In genomic region chr13:75339635-75340374, GRCh38 we compare ENCODE assay signal across 1 cellular context.
A peak's percentile ranks its signal among the peaks of the same experiment; 100 is the strongest.
TF ChIP-seq lines count a peak whose summit lies in the region.

No MANE protein-coding gene starts in this region.

TF ChIP-seq in HepG2, 621 proteins besides CTCF, POLR2A, EP300 and RAD21 (continued from another document and continues in another):
- TF ChIP-seq ZNF280D (CRISPR knock-in tag; IDR thresholded peaks at IDR 0.05) (peak; percentile 70; the same call in 1 of the 2 replicates), SNAI1 (CRISPR knock-in tag; IDR thresholded peaks at IDR 0.05; ENCODE audit: borderline replicate concordance) (no peak), ZNF609 (CRISPR knock-in tag; IDR thresholded peaks at IDR 0.05; ENCODE audit: borderline replicate concordance) (peak; percentile 92), RBM39 (IDR thresholded peaks at IDR 0.05; ENCODE audit: low read depth, low read length, poor library complexity, severe bottlenecking) (no peak), JUN (CRISPR knock-in tag; IDR thresholded peaks at IDR 0.05) (peak; percentile 73), KAT2B (IDR thresholded peaks at IDR 0.05; ENCODE audit: borderline replicate concordance, low read depth, low read length) (peak; percentile 97), ZUFSP (CRISPR knock-in tag; IDR thresholded peaks at IDR 0.05; ENCODE audit: borderline replicate concordance) (no peak), ZKSCAN5 (CRISPR knock-in tag; IDR thresholded peaks at IDR 0.05) (peak; percentile 92), GFI1 (CRISPR knock-in tag; IDR thresholded peaks at IDR 0.05; ENCODE audit: borderline replicate concordance) (peak; percentile 95), HDAC1 (CRISPR knock-in tag; IDR thresholded peaks at IDR 0.05) (peak; percentile 75; the same call in 1 of the 2 replicates), SOX13 (IDR thresholded peaks at IDR 0.05) (peak; percentile 55; the same call in 1 of the 2 replicates), SOX13 (CRISPR knock-in tag; conservative IDR thresholded peaks at IDR 0.05 in 1 of 2, IDR thresholded peaks at IDR 0.05 in 1 of 2) (peak in 1 of 2 experiments; percentile 90; a peak in 2 of 4 replicates), CHD2 (IDR thresholded peaks at IDR 0.05; ENCODE audit: low read depth, low read length) (no peak), SMARCC2 (IDR thresholded peaks at IDR 0.05) (peak; percentile 98), PRDM15 (CRISPR knock-in tag; IDR thresholded peaks at IDR 0.05) (no peak), ATF3 (CRISPR knock-in tag; IDR thresholded peaks at IDR 0.05) (peak; percentile 61), GTF2F1 (IDR thresholded peaks at IDR 0.05; ENCODE audit: low read length) (no peak), CEBPB (IDR thresholded peaks at IDR 0.05; ENCODE audit: borderline replicate concordance, low read depth, low read length) (peak; percentile 55; the same call in 1 of the 2 replicates), SAP130 (CRISPR knock-in tag; IDR thresholded peaks at IDR 0.05; ENCODE audit: low read depth) (peak; percentile 83), ZNF430 (CRISPR knock-in tag; IDR thresholded peaks at IDR 0.05) (0 out of 2 replicates have a peak, but pooled peaks have one; percentile 24), RARA (CRISPR knock-in tag; IDR thresholded peaks at IDR 0.05) (peak; percentile 72), SNAPC2 (CRISPR knock-in tag; IDR thresholded peaks at IDR 0.05) (0 out of 2 replicates have a peak, but pooled peaks have one; percentile 56), ELF3 (CRISPR knock-in tag; IDR thresholded peaks at IDR 0.05) (peak; percentile 65; the same call in 1 of the 2 replicates), ZBED4 (CRISPR knock-in tag; IDR thresholded peaks at IDR 0.05; ENCODE audit: borderline replicate concordance) (peak; percentile 48; the same call in 1 of the 2 replicates), ZNF331 (CRISPR knock-in tag; IDR thresholded peaks at IDR 0.05) (0 out of 2 replicates have a peak, but pooled peaks have one; percentile 65), ZC3H4 (CRISPR knock-in tag; IDR thresholded peaks at IDR 0.05; ENCODE audit: borderline replicate concordance) (no peak), ZNF687 (CRISPR knock-in tag; IDR thresholded peaks at IDR 0.05) (0 out of 2 replicates have a peak, but pooled peaks have one; percentile 12), TARDBP (CRISPR knock-in tag; IDR thresholded peaks at IDR 0.05) (peak; percentile 68; the same call in 1 of the 2 replicates), TEAD2 (CRISPR knock-in tag; IDR thresholded peaks at IDR 0.05) (no peak), MED1 (CRISPR knock-in tag; IDR thresholded peaks at IDR 0.05) (peak; percentile 84), GATAD2A (CRISPR knock-in tag; IDR thresholded peaks at IDR 0.05) (peak; percentile 98), DPF2 (CRISPR knock-in tag; IDR thresholded peaks at IDR 0.05; ENCODE audit: borderline replicate concordance, low read depth) (peak; percentile 98), ZNF775 (CRISPR knock-in tag; IDR thresholded peaks at IDR 0.05; ENCODE audit: borderline replicate concordance) (0 out of 2 replicates have a peak, but pooled peaks have one; percentile 64)
